ENCODE assay signal across 10 cellular contexts in genomic region chr16:58409316-58409973, GRCh38. TPM values are rescaled to one million over a fixed set of nuclear protein-coding genes. Genes with fewer than 3 reads are reported as not detected.
A peak's percentile ranks its signal among the peaks of the same experiment; 100 is the strongest.
DNase-seq lines count a peak whose midpoint lies in the region; ATAC-seq, FAIRE-seq and TF ChIP-seq lines count a peak whose summit lies in the region.
"Had no signal": no experiment of that assay in that cellular context is flagged by ENCODE, and none has a peak within 500 bp of the region (broad histone marks: within the 10 kb centered on the region; RNA-seq: fewer than 3 reads in every experiment).

No MANE protein-coding gene starts in this region.

- H3K4me3 ChIP-seq in epithelial cell of proximal tubule (ENCODE audit: low read depth, low read length), result no peak overlapping the region
- H3K4me3 ChIP-seq: body of pancreas had no signal

- peak; percentile 35 for DNase-seq in RCC 7860 (ENCODE audit: low spot score)
- DNase-seq in epithelial cell of proximal tubule (ENCODE audit: low read depth), result peak; percentile 31
- DNase-seq in lung microvascular endothelial cell (ENCODE audit: low read depth in 2 of 2), result peak; percentile 41 to 76
- no peak for DNase-seq in T-helper 2 cell
- no peak for DNase-seq in activated naive CD4-positive, alpha-beta T cell treated with Interleukin-2 at 50 U/mL for 16 hours
- DNase-seq: activated CD8-positive, alpha-beta T cell treated with anti-CD3 and anti-CD28 coated beads, Interleukin-2, amount 10 ng/mL, durations not matched to agents 7 days and 5 days; NCI-H1417 had no signal

- ATAC-seq in HG02970 (IDR thresholded peaks at IDR 0.05; ENCODE audit: low FRiP score, unreplicated experiment), result no peak
- ATAC-seq in HG02870 (IDR thresholded peaks at IDR 0.05; ENCODE audit: unreplicated experiment), result no peak
- ATAC-seq: activated CD8-positive, alpha-beta T cell treated with anti-CD3 and anti-CD28 coated beads, Interleukin-2, amount 10 ng/mL, durations not matched to agents 7 days and 5 days; body of pancreas had no signal

- TF ChIP-seq CTCF in epithelial cell of proximal tubule (conservative IDR thresholded peaks at IDR 0.05; ENCODE audit: low read depth, low read length), result no peak

- no peak for FAIRE-seq in RCC 7860 (lab: Jason Lieb, UNC)

RNA-seq across cellular contexts. Expression of gene GINS3, which starts 17.2 kb away (rescaled TPM):
- total RNA-seq in epithelial cell of proximal tubule, result 14.0 and 22.1 TPM in 2 replicates
- 5.2 and 6.3 TPM in 2 replicates for total RNA-seq in lung microvascular endothelial cell

Comparison
In these comparisons a context has a peak if more than half of its experiments do, and no peak if none do; other contexts are left out.
1. DNase-seq: peak in RCC 7860 (single experiment), epithelial cell of proximal tubule (single experiment) and lung microvascular endothelial cell (2 of 2); none in T-helper 2 cell (0 of 5) and activated naive CD4-positive, alpha-beta T cell treated with Interleukin-2 at 50 U/mL for 16 hours (single experiment).